Comparison of ENCODE assay signal across 1 cellular context in genomic region chr2:132489150-132489549, GRCh38.
TF ChIP-seq lines count a peak whose summit lies in the region.

No MANE protein-coding gene starts in this region.

TF ChIP-seq in WTC11, 78 proteins besides CTCF, POLR2A, EP300 and RAD21 (continued from another document):
- TF ChIP-seq ZSCAN18 (CRISPR knock-in tag; IDR thresholded peaks at IDR 0.05) (no peak), NFATC4 (CRISPR knock-in tag; IDR thresholded peaks at IDR 0.05) (no peak), ATF3 (CRISPR knock-in tag; conservative IDR thresholded peaks at IDR 0.05) (no peak), ZNF532 (CRISPR knock-in tag; IDR thresholded peaks at IDR 0.05; ENCODE audit: borderline replicate concordance) (no peak), PRRX2 (CRISPR knock-in tag; IDR thresholded peaks at IDR 0.05) (no peak), FOXK1 (CRISPR knock-in tag; IDR thresholded peaks at IDR 0.05) (peak; percentile 84), ETV6 (CRISPR knock-in tag; IDR thresholded peaks at IDR 0.05) (peak; percentile 89), IRF1 (CRISPR knock-in tag; IDR thresholded peaks at IDR 0.05) (peak; percentile 80; the same call in 1 of the 2 replicates), GABPB1 (CRISPR knock-in tag; IDR thresholded peaks at IDR 0.05) (no peak), RORB (CRISPR knock-in tag; IDR thresholded peaks at IDR 0.05) (no peak)
TF ChIP-seq in WTC11: peak in this region for 32.
